ENCODE assay signal across 8 cellular contexts in the genomic region with DNA sequence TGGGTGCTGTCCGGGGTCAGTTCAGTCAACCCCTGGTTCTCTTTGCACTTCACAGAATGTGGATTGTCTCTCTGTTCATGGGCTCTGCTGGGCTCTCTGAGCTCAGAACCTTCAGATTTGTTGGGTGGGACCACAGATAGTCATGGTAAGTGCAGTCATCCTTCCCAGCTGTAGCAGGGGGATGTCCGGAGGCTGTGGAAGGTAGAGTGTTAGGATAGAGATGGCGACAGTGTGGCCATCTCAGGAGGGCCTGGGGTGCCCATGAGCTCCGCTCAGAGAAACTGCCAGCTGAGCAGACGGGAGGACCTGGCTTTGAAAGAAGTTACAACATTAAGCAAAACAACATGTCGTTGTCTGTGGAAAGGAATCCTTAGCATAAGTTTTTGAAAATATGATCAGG.
DNase-seq lines count a peak whose midpoint lies in the region; ATAC-seq and TF ChIP-seq lines count a peak whose summit lies in the region.

No MANE protein-coding gene starts in this region.

- no peak overlapping the region for H3K9ac ChIP-seq in PC-3 (ENCODE audit: low read length)

- H3K27me3 ChIP-seq in left lung (no peaks in the 10 kb centered on the region), testis (no peaks in the 10 kb centered on the region), PC-3 (ENCODE audit: low read length) (peaks cover 51% of the 10 kb centered on the region)

- TF ChIP-seq CTCF in left lung (IDR thresholded peaks at IDR 0.05) (no peak), testis (IDR thresholded peaks at IDR 0.05) (no peak), PC-3 (conservative IDR thresholded peaks at IDR 0.05; ENCODE audit: low read depth, low read length) (no peak)

- no peaks in the 10 kb centered on the region for H3K9me2 ChIP-seq in PC-3 (replicated peaks; ENCODE audit: low read length)

- H2AFZ ChIP-seq in PC-3 (ENCODE audit: low read length) = no peak overlapping the region

- WGBS in testis, 2 donors = 91 to 94% methylated on average over 6 of the region's 6 CpGs

- H3K4me3 ChIP-seq in left lung (no peak overlapping the region), testis (no peak overlapping the region), PC-3 (ENCODE audit: low read length) (no peak overlapping the region)

- DNase-seq in left lung = no peak
- DNase-seq in testis = no peak
- DNase-seq in PC-3 = no peak
- DNase-seq in stimulated activated CD4-positive, alpha-beta T cell treated with anti-CD3 and anti-CD28 coated beads, Interleukin-4, amount 100 ng/mL, for 24 hours = no peak
- no peak for DNase-seq in inferior parietal cortex (ENCODE audit: extremely low spot score)

- POLR2A ChIA-PET in PC-3 (lab: Charles Lee; ENCODE audit: unreplicated experiment) = no interaction called here

- no peak overlapping the region for H3K4me2 ChIP-seq in PC-3 (ENCODE audit: low read length)

- H3K79me2 ChIP-seq in PC-3 (ENCODE audit: low read length) = no peaks in the 10 kb centered on the region

- intact Hi-C loops in left lung (cut with DNase I) = no loop called here
- intact Hi-C loops in testis (cut with DNase I; ENCODE audit: low total_unique reads) = no loop called here
- intact Hi-C loops in PC-3 (cut with micrococcal nuclease) = no loop called here

- peaks cover 0 to 33% of the 10 kb centered on the region in 2 donors for H3K4me1 ChIP-seq in left lung
- H3K4me1 ChIP-seq in testis = no peaks in the 10 kb centered on the region
- H3K4me1 ChIP-seq in PC-3 (ENCODE audit: insufficient read depth, low read length) = no peaks in the 10 kb centered on the region

- no peaks in the 10 kb centered on the region for H3K36me3 ChIP-seq in left lung
- H3K36me3 ChIP-seq in testis (ENCODE audit: low read depth, missing control alignments) = no peaks in the 10 kb centered on the region
- H3K36me3 ChIP-seq in PC-3 (ENCODE audit: low read depth, low read length) = no peaks in the 10 kb centered on the region

- peak; percentile 19 for ATAC-seq in GM18520 (IDR thresholded peaks at IDR 0.05; ENCODE audit: unreplicated experiment)
- peak; percentile 34 for ATAC-seq in GM21528 (IDR thresholded peaks at IDR 0.05; ENCODE audit: low FRiP score, unreplicated experiment)
- peak; percentile 10 for ATAC-seq in HG03469 (IDR thresholded peaks at IDR 0.05; ENCODE audit: unreplicated experiment)
- ATAC-seq in left lung = no peak
- no peak for ATAC-seq in PC-3

- TF ChIP-seq POLR2A in testis (IDR thresholded peaks at IDR 0.05) = no peak

- CTCF ChIA-PET in PC-3 (lab: Charles Lee) = no interaction called here

- H3K9me3 ChIP-seq in left lung (no peaks in the 10 kb centered on the region), testis (no peaks in the 10 kb centered on the region), PC-3 (ENCODE audit: low read length) (no peaks in the 10 kb centered on the region)

- no peaks in the 10 kb centered on the region for H4K20me1 ChIP-seq in PC-3 (ENCODE audit: low read length)

- BruUV-seq in PC-3 (replicated peaks; lab: Mats Ljungman, UMichigan) = no TSS peak

- H3F3A ChIP-seq in PC-3 (ENCODE audit: low read length, unreplicated experiment) = no peaks in the 10 kb centered on the region

- H3K27ac ChIP-seq in left lung = peak overlapping the region; percentile 33 to 62
- H3K27ac ChIP-seq in testis = no peak overlapping the region
- H3K27ac ChIP-seq in PC-3 (ENCODE audit: low read length) = no peak overlapping the region

Comparison
In these comparisons a context has a peak if more than half of its experiments do, and no peak if none do; other contexts are left out.
1. ATAC-seq: peak in GM18520 (single experiment), GM21528 (single experiment) and HG03469 (single experiment); none in left lung (single experiment) and PC-3 (single experiment).
2. H3K27ac ChIP-seq: peak in left lung (2 of 2); none in testis (0 of 2) and PC-3 (single experiment).